ENCODE assay signal across 8 cellular contexts in the genomic region with DNA sequence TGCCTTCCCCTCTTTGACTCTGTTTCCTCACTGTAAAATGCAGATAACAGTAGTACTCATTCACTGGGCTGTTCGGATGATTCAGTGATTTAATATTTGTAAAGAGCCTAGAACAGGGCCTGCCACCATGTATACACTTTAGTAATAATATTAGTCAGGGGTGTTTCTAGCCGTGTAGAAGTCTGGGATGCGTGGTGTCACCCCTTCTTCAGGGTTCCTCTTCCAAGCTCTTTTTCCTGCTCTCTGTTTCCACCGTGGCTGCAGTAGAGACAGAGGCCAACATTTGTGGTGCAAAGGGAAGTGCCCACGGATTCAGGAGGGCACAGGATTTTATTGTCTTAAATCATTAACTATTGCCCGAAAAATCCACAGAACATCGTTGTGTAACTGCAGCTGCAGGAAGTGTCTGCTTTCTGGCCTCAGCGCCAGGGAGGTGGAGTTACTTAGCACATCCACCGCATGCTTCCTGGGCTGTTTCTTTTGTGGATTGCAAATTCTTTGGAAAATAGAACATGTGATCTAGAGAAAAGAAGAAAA.
DNase-seq lines count a peak whose midpoint lies in the region; ATAC-seq, FAIRE-seq and TF ChIP-seq lines count a peak whose summit lies in the region.

No MANE protein-coding gene starts in this region.

- DNase-seq in AG10803 (ENCODE audit: low read depth): peak; percentile 87
- peak; percentile 41 for DNase-seq in HuH-7 (ENCODE audit: low spot score)
- peak; percentile 87 for DNase-seq in kidney
- DNase-seq in suprapubic skin (ENCODE audit: low spot score in 2 of 2): peak; percentile 79 to 88
- DNase-seq in stimulated activated CD4-positive, alpha-beta T cell treated with anti-CD3 and anti-CD28 coated beads, Interleukin-12 subunit alpha, Interleukin-12 subunit beta, amount 100 ng/mL, for 4 hours: no peak

- H3K9ac ChIP-seq in kidney (ENCODE audit: low read length in 2 of 2): peak overlapping the region in 1 of 2 donors; percentile 14

- no peak for TF ChIP-seq POLR2A in suprapubic skin (IDR thresholded peaks at IDR 0.05)
- TF ChIP-seq POLR2A in GM18505 (IDR thresholded peaks at IDR 0.05; ENCODE audit: borderline replicate concordance, extremely low read depth, insufficient read depth, insufficient read length): no peak

- no peak for TF ChIP-seq EP300 in suprapubic skin (IDR thresholded peaks at IDR 0.05)

- ATAC-seq in GM18505 (IDR thresholded peaks at IDR 0.05; ENCODE audit: unreplicated experiment) (no peak), HG03520 (IDR thresholded peaks at IDR 0.05; ENCODE audit: unreplicated experiment) (no peak)

- H3K4me3 ChIP-seq in AG10803 (ENCODE audit: low read length) (peak overlapping the region; percentile 41), kidney (ENCODE audit: low read length in 2 of 2) (peak overlapping the region in 1 of 2 donors; percentile 7), suprapubic skin (no peak overlapping the region)

- intact Hi-C loops in kidney (cut with DNase I): no loop called here

- no peaks in the 10 kb centered on the region for H3K9me3 ChIP-seq in kidney (ENCODE audit: control insufficient read depth in 1 of 2, low read length in 2 of 2)
- H3K9me3 ChIP-seq in suprapubic skin: no peaks in the 10 kb centered on the region

- no peaks in the 10 kb centered on the region for H3K36me3 ChIP-seq in kidney (ENCODE audit: control insufficient read depth in 1 of 2, insufficient read depth in 2 of 2, low read length in 2 of 2)
- H3K36me3 ChIP-seq in suprapubic skin: no peaks in the 10 kb centered on the region

- FAIRE-seq in kidney (lab: Jason Lieb, UNC): no peak

- H3K4me1 ChIP-seq in kidney (ENCODE audit: control insufficient read depth in 1 of 2, insufficient read depth in 1 of 2, low read depth in 1 of 2, low read length in 2 of 2): peaks cover 8 to 11% of the 10 kb centered on the region in 2 donors
- peaks cover 34% of the 10 kb centered on the region for H3K4me1 ChIP-seq in suprapubic skin

- H3K27ac ChIP-seq in angular gyrus (ENCODE audit: low read depth, low read length) (peak overlapping the region; percentile 9), kidney (ENCODE audit: low read depth in 2 of 2, low read length in 2 of 2) (peak overlapping the region; percentile 48 to 68), suprapubic skin (peak overlapping the region; percentile 46)

- WGBS in suprapubic skin: 19% methylated on average over 9 of the region's 9 CpGs

- no peaks in the 10 kb centered on the region for H3K27me3 ChIP-seq in suprapubic skin

- no peak for TF ChIP-seq CTCF in AG10803 (conservative IDR thresholded peaks at IDR 0.05; ENCODE audit: low read length)
- no peak for TF ChIP-seq CTCF in kidney (IDR thresholded peaks at IDR 0.05; ENCODE audit: borderline replicate concordance, extremely low read depth, insufficient read depth)
- no peak for TF ChIP-seq CTCF in suprapubic skin (IDR thresholded peaks at IDR 0.05)
